ENCODE assay signal across 14 cellular contexts in the genomic region with DNA sequence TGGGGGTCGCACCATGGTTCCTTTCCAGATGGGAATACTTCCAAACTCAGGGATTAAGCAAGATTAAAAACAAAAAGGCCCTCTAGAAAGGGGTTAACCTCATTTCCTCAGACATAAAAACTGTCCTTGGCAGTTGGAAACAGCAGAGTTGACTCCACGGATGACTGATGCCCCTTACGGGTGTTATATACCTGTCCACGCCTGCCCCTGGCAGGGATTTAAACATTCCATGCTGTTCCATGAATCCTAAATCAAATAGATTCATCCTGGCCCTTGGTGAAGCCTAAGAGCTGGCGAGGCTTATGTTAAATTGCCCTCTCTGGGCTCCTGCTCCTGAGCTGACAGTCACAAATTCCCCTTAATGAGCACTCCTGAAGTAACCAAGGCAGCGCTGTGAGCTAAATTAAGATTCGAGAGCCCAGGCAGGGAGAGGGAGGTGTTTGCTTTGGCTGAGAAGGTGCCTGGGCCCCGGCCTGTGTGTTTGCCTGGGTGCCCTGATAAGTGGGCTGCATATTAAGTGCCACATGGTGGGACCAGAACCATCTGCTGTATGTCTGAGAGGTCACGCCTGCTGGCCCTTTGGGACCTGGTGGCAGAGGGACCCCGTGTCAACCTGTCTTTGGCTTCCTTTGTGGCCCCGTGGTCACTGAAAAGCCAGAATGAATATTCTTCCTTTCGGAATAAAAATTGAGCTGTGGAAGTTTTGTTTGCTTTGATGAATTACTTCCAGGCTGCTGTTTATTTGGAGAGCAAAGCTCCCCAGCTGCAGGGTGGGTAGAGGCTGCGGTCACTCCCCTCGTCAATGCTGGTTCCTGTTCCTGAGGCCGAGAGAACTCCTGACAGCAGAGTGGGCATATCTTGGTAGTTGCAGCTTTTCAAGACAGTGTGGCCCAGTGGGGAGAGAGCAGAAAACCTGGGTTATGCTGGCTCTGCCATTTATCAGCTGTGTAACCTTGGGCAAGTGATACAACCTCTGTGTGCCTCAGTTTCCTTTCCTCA. TPM values are rescaled to one million over a fixed set of nuclear protein-coding genes. Genes with fewer than 3 reads are reported as not detected.
DNase-seq lines count a peak whose midpoint lies in the region; ATAC-seq lines count a peak whose summit lies in the region.
"Had no signal": no experiment of that assay in that cellular context is flagged by ENCODE, and none has a peak within 500 bp of the region (broad histone marks: within the 10 kb centered on the region; RNA-seq: fewer than 3 reads in every experiment).

No MANE protein-coding gene starts in this region.

- no peak overlapping the region for H3K4me3 Mint-ChIP-seq in activated CD4-positive, alpha-beta memory T cell treated with anti-CD3 and anti-CD28 coated beads for 36 hours
- H3K4me3 Mint-ChIP-seq: memory B cell had no signal

- H3K27ac Mint-ChIP-seq in activated CD4-positive, alpha-beta memory T cell treated with anti-CD3 and anti-CD28 coated beads for 36 hours: no peak overlapping the region
- H3K27ac Mint-ChIP-seq: memory B cell had no signal

- peak; percentile 43 for DNase-seq in Ammon's horn (ENCODE audit: low spot score)
- peak; percentile 99 for DNase-seq in NCI-H1092 treated with DMSO at 0.1 percent for 48 hours (lab: John Stamatoyannopoulos, UW)
- DNase-seq in NCI-H82 (lab: John Stamatoyannopoulos, UW): peak; percentile 72
- DNase-seq in left colon: no peak
- no peak for DNase-seq in HUDEP-2 (lab: John Stamatoyannopoulos, UW; ENCODE audit: unreplicated experiment in 76 of 76)
- DNase-seq in kidney tubule cell (ENCODE audit: low spot score): no peak
- DNase-seq in activated CD4-positive, alpha-beta memory T cell treated with anti-CD3 and anti-CD28 coated beads for 36 hours: no peak
- DNase-seq: RPMI8226, sigmoid colon had no signal

- POLR2A ChIA-PET in activated CD4-positive, alpha-beta memory T cell treated with anti-CD3 and anti-CD28 coated beads for 36 hours (lab: Charles Lee): interaction anchor here (0.6 kb wide), 1 partner anchor 372 kb away, joined by 3 read pairs; no protein-coding TSS in a partner anchor

- ATAC-seq in left colon (peak; percentile 19), GM19467 (IDR thresholded peaks at IDR 0.05; ENCODE audit: unreplicated experiment) (no peak)

- CTCF ChIA-PET in activated CD4-positive, alpha-beta memory T cell treated with anti-CD3 and anti-CD28 coated beads for 36 hours (lab: Charles Lee): interaction anchor here (1.0 to 1.3 kb wide), 2 partner anchors 11 to 22 kb away, joined by 3 to 4 read pairs; no protein-coding TSS in a partner anchor

- H3K36me3 Mint-ChIP-seq in activated CD4-positive, alpha-beta memory T cell treated with anti-CD3 and anti-CD28 coated beads for 36 hours: no peaks in the 10 kb centered on the region

- no peaks in the 10 kb centered on the region for H3K9me3 Mint-ChIP-seq in activated CD4-positive, alpha-beta memory T cell treated with anti-CD3 and anti-CD28 coated beads for 36 hours

- peaks cover 7% of the 10 kb centered on the region for H3K4me1 Mint-ChIP-seq in activated CD4-positive, alpha-beta memory T cell treated with anti-CD3 and anti-CD28 coated beads for 36 hours (ENCODE audit: low read depth)

- intact Hi-C loops in left colon (cut with DNase I, micrococcal nuclease): no loop called here
- intact Hi-C loops in activated CD4-positive, alpha-beta memory T cell treated with anti-CD3 and anti-CD28 coated beads for 36 hours (cut with micrococcal nuclease): no loop called here

- H3K27me3 Mint-ChIP-seq in activated CD4-positive, alpha-beta memory T cell treated with anti-CD3 and anti-CD28 coated beads for 36 hours: peaks cover 14% of the 10 kb centered on the region

RNA-seq across cellular contexts. Expression of gene KCNK16, which starts 17.4 kb away (rescaled TPM):
- not detected for total RNA-seq in left colon
- not detected for total RNA-seq in activated CD4-positive, alpha-beta memory T cell treated with anti-CD3 and anti-CD28 coated beads for 36 hours
- total RNA-seq: chondrocyte, H4, LHCN-M2, sigmoid colon had no signal

RNA-seq across cellular contexts. Expression of gene KCNK17, which starts 25.6 kb away (rescaled TPM):
- total RNA-seq in left colon: under 1 TPM; 0.14 to 0.18 TPM
- total RNA-seq in activated CD4-positive, alpha-beta memory T cell treated with anti-CD3 and anti-CD28 coated beads for 36 hours: not detected
- total RNA-seq: chondrocyte, H4, LHCN-M2 had no signal

Comparison
In these comparisons a context has a peak if more than half of its experiments do, and no peak if none do; other contexts are left out.
1. DNase-seq: peak in Ammon's horn (single experiment), NCI-H1092 treated with DMSO at 0.1 percent for 48 hours (single experiment) and NCI-H82 (single experiment); none in left colon (0 of 2), HUDEP-2 (0 of 76), kidney tubule cell (single experiment) and activated CD4-positive, alpha-beta memory T cell treated with anti-CD3 and anti-CD28 coated beads for 36 hours (single experiment).